Comparison of ENCODE assay signal across 1 cellular context in genomic region chr14:73476451-73476905, GRCh38.
TF ChIP-seq lines count a peak whose summit lies in the region.

No MANE protein-coding gene starts in this region.

TF ChIP-seq in IMR-90, 13 proteins besides CTCF, POLR2A, EP300 and RAD21 (continued from another document):
- TF ChIP-seq BHLHE40 (IDR thresholded peaks at IDR 0.05; ENCODE audit: low read depth, low read length) (no peak), CHD1 (IDR thresholded peaks at IDR 0.05; ENCODE audit: low read depth, low read length) (no peak), SMC3 (IDR thresholded peaks at IDR 0.05; ENCODE audit: low read depth, low read length) (no peak), FOS (IDR thresholded peaks at IDR 0.05; ENCODE audit: low read depth, low read length) (no peak), MAFK (IDR thresholded peaks at IDR 0.05; ENCODE audit: low read depth, low read length) (no peak)
TF ChIP-seq in IMR-90: peak in this region for 0.
